In the genomic region with DNA sequence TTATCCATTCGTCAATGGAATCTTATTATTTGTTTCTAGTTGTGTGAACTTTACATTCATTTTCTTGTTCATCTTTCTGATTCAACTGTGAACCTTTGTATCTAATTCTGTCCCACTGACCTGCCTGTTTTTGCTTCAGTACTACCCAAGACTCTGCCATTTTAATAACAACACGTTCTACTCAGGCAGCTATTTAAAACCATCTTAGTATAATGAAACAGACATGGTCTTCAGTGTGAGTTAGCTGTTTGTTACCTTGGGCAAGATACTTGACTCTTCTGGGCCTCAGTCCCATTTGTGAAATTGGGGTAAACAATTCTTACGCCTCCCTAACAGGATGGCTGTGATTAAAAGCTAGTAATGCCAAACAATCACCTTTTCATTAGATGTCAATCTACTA, we compare ENCODE assay signal across 9 cellular contexts. TPM values are rescaled to one million over a fixed set of nuclear protein-coding genes. Genes with fewer than 3 reads are reported as not detected.
A peak's percentile ranks its signal among the peaks of the same experiment; 100 is the strongest.
DNase-seq lines count a peak whose midpoint lies in the region; ATAC-seq and TF ChIP-seq lines count a peak whose summit lies in the region.
"Had no signal": no experiment of that assay in that cellular context is flagged by ENCODE, and none has a peak within 500 bp of the region (broad histone marks: within the 10 kb centered on the region; RNA-seq: fewer than 3 reads in every experiment).

No MANE protein-coding gene starts in this region.

- H3K4me1 Mint-ChIP-seq in activated CD8-positive, alpha-beta memory T cell treated with anti-CD3 and anti-CD28 coated beads, Interleukin-2, amount 10 ng/mL, durations not matched to agents 7 days and 5 days: peaks cover 6% of the 10 kb centered on the region

- no peaks in the 10 kb centered on the region for H3K27me3 Mint-ChIP-seq in activated CD8-positive, alpha-beta memory T cell treated with anti-CD3 and anti-CD28 coated beads, Interleukin-2, amount 10 ng/mL, durations not matched to agents 7 days and 5 days

- H3K9me3 ChIP-seq in left lung (peaks cover 0 to 10% of the 10 kb centered on the region in 2 donors), thymus (ENCODE audit: control insufficient read depth) (no peaks in the 10 kb centered on the region)

- peaks cover 16% of the 10 kb centered on the region for H3K36me3 Mint-ChIP-seq in activated CD8-positive, alpha-beta memory T cell treated with anti-CD3 and anti-CD28 coated beads, Interleukin-2, amount 10 ng/mL, durations not matched to agents 7 days and 5 days
- H3K36me3 Mint-ChIP-seq in activated naive CD4-positive, alpha-beta T cell treated with anti-CD3 and anti-CD28 coated beads, Interleukin-2, amount 50 U/mL, for 72 hours: peaks cover 24 to 28% of the 10 kb centered on the region in 2 donors

- peak overlapping the region; percentile 80 for H3K4me3 Mint-ChIP-seq in activated CD8-positive, alpha-beta memory T cell treated with anti-CD3 and anti-CD28 coated beads, Interleukin-2, amount 10 ng/mL, durations not matched to agents 7 days and 5 days

- peak overlapping the region; percentile 72 for H3K27ac Mint-ChIP-seq in activated CD8-positive, alpha-beta memory T cell treated with anti-CD3 and anti-CD28 coated beads, Interleukin-2, amount 10 ng/mL, durations not matched to agents 7 days and 5 days
- peak overlapping the region; percentile 79 to 93 for H3K27ac Mint-ChIP-seq in activated naive CD4-positive, alpha-beta T cell treated with anti-CD3 and anti-CD28 coated beads, Interleukin-2, amount 50 U/mL, for 72 hours

- H3K9me3 Mint-ChIP-seq in activated CD8-positive, alpha-beta memory T cell treated with anti-CD3 and anti-CD28 coated beads, Interleukin-2, amount 10 ng/mL, durations not matched to agents 7 days and 5 days (ENCODE audit: low read depth): no peaks in the 10 kb centered on the region
- peaks cover 4 to 6% of the 10 kb centered on the region in 2 donors for H3K9me3 Mint-ChIP-seq in activated naive CD4-positive, alpha-beta T cell treated with anti-CD3 and anti-CD28 coated beads, Interleukin-2, amount 50 U/mL, for 72 hours

- CTCF ChIA-PET in activated CD8-positive, alpha-beta memory T cell treated with anti-CD3 and anti-CD28 coated beads, Interleukin-2, amount 10 ng/mL, durations not matched to agents 7 days and 5 days (lab: Charles Lee): interaction anchor here (1.2 to 1.5 kb wide), 2 partner anchors 11 to 55 kb away, joined by 3 to 5 read pairs; no protein-coding TSS in a partner anchor

- peaks cover 0 to 5% of the 10 kb centered on the region in 2 donors for H3K36me3 ChIP-seq in left lung
- H3K36me3 ChIP-seq in thymus (ENCODE audit: control insufficient read depth, insufficient read depth): no peaks in the 10 kb centered on the region

- H3K27ac ChIP-seq in left lung (no peak overlapping the region), thymus (ENCODE audit: low read depth) (no peak overlapping the region)

- H3K27me3 ChIP-seq in left lung: no peaks in the 10 kb centered on the region
- no peaks in the 10 kb centered on the region for H3K27me3 ChIP-seq in thymus (ENCODE audit: control insufficient read depth, insufficient read depth)

- intact Hi-C loops in left lung (cut with DNase I): no loop called here

- no peak for TF ChIP-seq CTCF in left lung (IDR thresholded peaks at IDR 0.05)

- peaks cover 21 to 61% of the 10 kb centered on the region in 2 donors for H3K4me1 ChIP-seq in left lung
- H3K4me1 ChIP-seq in thymus (ENCODE audit: control insufficient read depth, insufficient read depth, low read length): peaks cover 18% of the 10 kb centered on the region

- 64% methylated on average over 3 of the region's 3 CpGs for WGBS in thymus

- DNase-seq in activated CD8-positive, alpha-beta memory T cell treated with anti-CD3 and anti-CD28 coated beads, Interleukin-2, amount 10 ng/mL, durations not matched to agents 7 days and 5 days: no peak
- no peak for DNase-seq in activated CD8-positive, alpha-beta memory T cell treated with anti-CD3 and anti-CD28 coated beads, Interleukin-2, amount 50 U/mL, for 4 hours
- no peak for DNase-seq in activated naive CD4-positive, alpha-beta T cell treated with anti-CD3 and anti-CD28 coated beads, Interleukin-2, amount 50 U/mL, for 72 hours (ENCODE audit: low spot score in 2 of 2)
- DNase-seq in left lung (no peak), NCI-H1105 (lab: John Stamatoyannopoulos, UW) (no peak), SHP77 treated with DMSO at 0.1 percent for 48 hours (lab: John Stamatoyannopoulos, UW) (no peak)
- DNase-seq: stimulated activated CD4-positive, alpha-beta T cell treated with anti-CD3 and anti-CD28 coated beads, Interleukin-4, amount 100 ng/mL, for 24 hours had no signal

- H3K4me3 ChIP-seq in left lung (peak overlapping the region; percentile 89 to 95), thymus (ENCODE audit: low read length) (peak overlapping the region; percentile 98)

- no peak for ATAC-seq in activated CD8-positive, alpha-beta memory T cell treated with anti-CD3 and anti-CD28 coated beads, Interleukin-2, amount 10 ng/mL, durations not matched to agents 7 days and 5 days
- ATAC-seq in activated naive CD4-positive, alpha-beta T cell treated with anti-CD3 and anti-CD28 coated beads, Interleukin-2, amount 50 U/mL, for 72 hours: no peak
- ATAC-seq in left lung (no peak), HG02623 (IDR thresholded peaks at IDR 0.05; ENCODE audit: unreplicated experiment) (no peak)

RNA-seq across cellular contexts. Expression of gene BTBD1, which starts 1.6 kb away (rescaled TPM):
- 10 to 100 TPM; 62.5 to 73.2 TPM for total RNA-seq in activated CD8-positive, alpha-beta memory T cell treated with anti-CD3 and anti-CD28 coated beads, Interleukin-2, amount 10 ng/mL, durations not matched to agents 7 days and 5 days
- 10 to 100 TPM; 47.7 to 64.7 TPM for total RNA-seq in activated naive CD4-positive, alpha-beta T cell treated with anti-CD3 and anti-CD28 coated beads, Interleukin-2, amount 50 U/mL, for 72 hours
- 10 to 100 TPM; 41.4 to 46.4 TPM for total RNA-seq in left lung
- 44.4 TPM for polyA plus RNA-seq in thymus

RNA-seq across cellular contexts. Expression of gene TM6SF1, which starts 42.0 kb away (rescaled TPM):
- total RNA-seq in activated CD8-positive, alpha-beta memory T cell treated with anti-CD3 and anti-CD28 coated beads, Interleukin-2, amount 10 ng/mL, durations not matched to agents 7 days and 5 days: 10 to 100 TPM; 13.3 to 22.4 TPM
- total RNA-seq in activated naive CD4-positive, alpha-beta T cell treated with anti-CD3 and anti-CD28 coated beads, Interleukin-2, amount 50 U/mL, for 72 hours: 1 to 10 TPM in 1 of 2 donors, under 1 TPM in 1; 0.84 to 2.6 TPM
- total RNA-seq in left lung: 10 to 100 TPM; 13.0 to 22.9 TPM
- polyA plus RNA-seq in thymus: 11.7 TPM

RNA-seq across cellular contexts. Expression of gene C15orf40, which starts 54.0 kb away (rescaled TPM):
- 10 to 100 TPM; 28.3 to 29.0 TPM for total RNA-seq in activated CD8-positive, alpha-beta memory T cell treated with anti-CD3 and anti-CD28 coated beads, Interleukin-2, amount 10 ng/mL, durations not matched to agents 7 days and 5 days
- total RNA-seq in activated naive CD4-positive, alpha-beta T cell treated with anti-CD3 and anti-CD28 coated beads, Interleukin-2, amount 50 U/mL, for 72 hours: 10 to 100 TPM; 18.1 to 26.3 TPM
- total RNA-seq in left lung: 10 to 100 TPM; 13.0 to 20.2 TPM
- 19.6 TPM for polyA plus RNA-seq in thymus
